In genomic region chr2:217964255-217964654, GRCh38 we compare ENCODE assay signal across 14 cellular contexts. TPM values are rescaled to one million over a fixed set of nuclear protein-coding genes. Genes with fewer than 3 reads are reported as not detected.
A peak's percentile ranks its signal among the peaks of the same experiment; 100 is the strongest.
DNase-seq lines count a peak whose midpoint lies in the region; FAIRE-seq and TF ChIP-seq lines count a peak whose summit lies in the region.
"Had no signal": no experiment of that assay in that cellular context is flagged by ENCODE, and none has a peak within 500 bp of the region (broad histone marks: within the 10 kb centered on the region; RNA-seq: fewer than 3 reads in every experiment).

No MANE protein-coding gene starts in this region.

- no peak overlapping the region for H3K4me2 ChIP-seq in GM23248 (ENCODE audit: unreplicated experiment)

- no peaks in the 10 kb centered on the region for H3K36me3 ChIP-seq in GM23248 (ENCODE audit: low read depth)
- H3K36me3 ChIP-seq in kidney (ENCODE audit: control insufficient read depth in 1 of 2, insufficient read depth in 2 of 2, low read length in 2 of 2) = no peaks in the 10 kb centered on the region
- H3K36me3 ChIP-seq in rectal smooth muscle tissue (ENCODE audit: control insufficient read depth, insufficient read depth, low read length) = no peaks in the 10 kb centered on the region

- H2AFZ ChIP-seq in GM23248 = no peak overlapping the region

- TF ChIP-seq POLR2A in GM12891 (IDR thresholded peaks at IDR 0.05; ENCODE audit: low read depth, low read length) = no peak

- no peak for TF ChIP-seq CTCF in choroid plexus epithelial cell (conservative IDR thresholded peaks at IDR 0.05; ENCODE audit: low read depth, low read length)
- no peak for TF ChIP-seq CTCF in kidney (IDR thresholded peaks at IDR 0.05; ENCODE audit: borderline replicate concordance, extremely low read depth, insufficient read depth)

- in situ Hi-C loops in GM23248 (cut with MboI) = no loop called here

- FAIRE-seq in kidney (lab: Jason Lieb, UNC) = no peak
- FAIRE-seq in GM12891 (lab: Jason Lieb, UNC) = no peak
- FAIRE-seq: GM12892 had no signal

- H3K27me3 ChIP-seq in GM23248 (replicated peaks; ENCODE audit: insufficient read depth) (no peaks in the 10 kb centered on the region), rectal smooth muscle tissue (ENCODE audit: control insufficient read depth, insufficient read depth, low read length) (no peaks in the 10 kb centered on the region)

- no peaks in the 10 kb centered on the region for H3K9me2 ChIP-seq in GM23248 (ENCODE audit: insufficient read depth)

- no peaks in the 10 kb centered on the region for H3K9me3 ChIP-seq in GM23248 (ENCODE audit: low read depth)
- H3K9me3 ChIP-seq in kidney (ENCODE audit: control insufficient read depth in 1 of 2, low read length in 2 of 2) = no peaks in the 10 kb centered on the region

- H3K9ac ChIP-seq in GM23248 = no peak overlapping the region
- H3K9ac ChIP-seq in kidney (ENCODE audit: low read length in 2 of 2) = peak overlapping the region in 1 of 2 donors; percentile 23
- no peak overlapping the region for H3K9ac ChIP-seq in rectal smooth muscle tissue (ENCODE audit: low read length)

- H3K79me2 ChIP-seq in GM23248 (ENCODE audit: insufficient read depth) = peaks cover 99% of the 10 kb centered on the region

- no peak overlapping the region for H3K4me3 ChIP-seq in GM23248
- no peak overlapping the region for H3K4me3 ChIP-seq in choroid plexus epithelial cell (ENCODE audit: low read depth, low read length)
- H3K4me3 ChIP-seq in kidney (ENCODE audit: low read length in 2 of 2) = peak overlapping the region; percentile 33 to 46
- H3K4me3 ChIP-seq in rectal smooth muscle tissue (ENCODE audit: low read length) = peak overlapping the region; percentile 32

- H3K4me1 ChIP-seq in GM23248 (ENCODE audit: insufficient read depth) (peaks cover 39% of the 10 kb centered on the region), kidney (ENCODE audit: control insufficient read depth in 1 of 2, insufficient read depth in 1 of 2, low read depth in 1 of 2, low read length in 2 of 2) (peaks cover 35 to 42% of the 10 kb centered on the region in 2 donors), rectal smooth muscle tissue (ENCODE audit: control insufficient read depth, insufficient read depth, low read length) (peaks cover 56% of the 10 kb centered on the region)

- intact Hi-C loops in kidney (cut with DNase I) = no loop called here

- H3F3A ChIP-seq in GM23248 (ENCODE audit: insufficient read depth) = peaks cover 25% of the 10 kb centered on the region

- WGBS in GM23248 (ENCODE audit: low coverage in 1 of 2, low lambda C conversion rate in 2 of 2, missing lambda C conversion rate in 2 of 2), 2 experiments = 64 to 66% methylated on average over 7 of the region's 7 CpGs

- DNase-seq in GM23248 = no peak
- peak; percentile 41 for DNase-seq in choroid plexus epithelial cell (ENCODE audit: low read depth)
- peak; percentile 68 for DNase-seq in kidney
- DNase-seq in GM12891 (ENCODE audit: insufficient read length, low spot score) = no peak
- no peak for DNase-seq in middle frontal gyrus (ENCODE audit: extremely low spot score, low spot score)
- DNase-seq in OCI-M2 (lab: John Stamatoyannopoulos, UW; ENCODE audit: unreplicated experiment) = no peak
- DNase-seq in substantia nigra (lab: John Stamatoyannopoulos, UW) = no peak
- DNase-seq: ACHN; activated CD4-positive, alpha-beta T cell treated with anti-CD3 and anti-CD28 coated beads for 1 hour; NCI-H1694 treated with DMSO at 0.1 percent for 48 hours; NCI-H526 treated with DMSO at 0.1 percent for 48 hours; stimulated activated CD8-positive, alpha-beta memory T cell treated with anti-CD3 and anti-CD28 coated beads, Interleukin-4, amount 100 ng/mL, for 48 hours had no signal

- H3K27ac ChIP-seq in GM23248 (peak overlapping the region; percentile 10; the same call in 1 of the 2 replicates), kidney (ENCODE audit: low read depth in 2 of 2, low read length in 2 of 2) (peak overlapping the region; percentile 71 to 77), rectal smooth muscle tissue (ENCODE audit: low read depth, low read length) (peak overlapping the region; percentile 92), substantia nigra (ENCODE audit: low read depth, low read length, poor library complexity, severe bottlenecking) (no peak overlapping the region)

- H4K20me1 ChIP-seq in GM23248 (ENCODE audit: insufficient read depth) = 0 out of 2 replicates have a peak, but pooled peaks cover 7% of the 10 kb centered on the region

TF ChIP-seq in GM12891, 5 proteins besides CTCF, POLR2A, EP300 and RAD21:
- TF ChIP-seq TAF1 (IDR thresholded peaks at IDR 0.05; ENCODE audit: low read depth, low read length) = no peak
TF ChIP-seq in GM12891: peak in this region for 0.

RNA-seq across cellular contexts. Expression of gene TNS1, which starts 38.5 kb away (rescaled TPM):
- total RNA-seq in GM23248 (2014; rRNA removed; shearing (Covaris generic)) = 99.3 and 104 TPM in 2 replicates
- polyA plus RNA-seq in GM23248 (2016; fragmentation: Nextera tagmentation; extraction: Ambion mirVana) (78.6 and 81.6 TPM in 2 replicates), kidney (ENCODE audit: insufficient read depth, low read depth, low replicate concordance) (44.8 TPM)
- 471 TPM for total RNA-seq in kidney
- polyA plus RNA-seq in GM12891 (2012; ENCODE audit: low read depth, missing spikeins) = 1.7 TPM

Comparison
In these comparisons a context has a peak if more than half of its experiments do, and no peak if none do; other contexts are left out.
1. DNase-seq: peak in choroid plexus epithelial cell (single experiment) and kidney (single experiment); none in GM23248 (single experiment), GM12891 (single experiment), middle frontal gyrus (single experiment), OCI-M2 (single experiment) and substantia nigra (0 of 49).
2. H3K4me3 ChIP-seq: peak in kidney (2 of 2) and rectal smooth muscle tissue (single experiment); none in GM23248 (single experiment) and choroid plexus epithelial cell (single experiment).